Comparison of ENCODE assay signal across 8 cellular contexts in genomic region chr17:72421128-72422092, GRCh38.
DNase-seq lines count a peak whose midpoint lies in the region; ATAC-seq and TF ChIP-seq lines count a peak whose summit lies in the region.

No MANE protein-coding gene starts in this region.

- no peaks in the 10 kb centered on the region for H3K27me3 Mint-ChIP-seq in CD8-positive, alpha-beta memory T cell

- H3K27ac Mint-ChIP-seq in CD8-positive, alpha-beta memory T cell, result no peak overlapping the region

- H3K4me3 ChIP-seq in GM12865 (ENCODE audit: low read depth, low read length), result peak overlapping the region; percentile 67
- H3K4me3 ChIP-seq in CD8-positive, alpha-beta memory T cell (ENCODE audit: low read length), result no peak overlapping the region

- DNase-seq in GM12865 (ENCODE audit: low read depth), result peak; percentile 96
- DNase-seq in SW480 (ENCODE audit: low spot score), result peak; percentile 100
- peak; percentile 45 for DNase-seq in fibroblast of peridontal ligament (ENCODE audit: extremely low read depth)
- DNase-seq in stimulated activated CD4-positive, alpha-beta T cell treated with anti-CD3 and anti-CD28 coated beads, Interleukin-12 subunit alpha, Interleukin-12 subunit beta, amount 100 ng/mL, for 4 hours, result peak; percentile 5
- no peak for DNase-seq in occipital lobe (lab: John Stamatoyannopoulos, UW)
- no peak for DNase-seq in CD8-positive, alpha-beta memory T cell

- no peaks in the 10 kb centered on the region for H3K9me3 ChIP-seq in CD8-positive, alpha-beta memory T cell (ENCODE audit: low read length)

- no peaks in the 10 kb centered on the region for H3K4me1 ChIP-seq in CD8-positive, alpha-beta memory T cell (ENCODE audit: insufficient read depth, low read length)

- H3K9me3 Mint-ChIP-seq in CD8-positive, alpha-beta memory T cell, result peaks cover 4 to 15% (median 7%) of the 10 kb centered on the region in 5 donors

- peaks cover 0 to 4% (median 0%) of the 10 kb centered on the region in 3 donors for H3K36me3 Mint-ChIP-seq in CD8-positive, alpha-beta memory T cell

- no peaks in the 10 kb centered on the region for H3K36me3 ChIP-seq in CD8-positive, alpha-beta memory T cell (ENCODE audit: insufficient read depth, low read length)

- H3K27me3 ChIP-seq in CD8-positive, alpha-beta memory T cell (ENCODE audit: insufficient read depth, low read length, poor library complexity, severe bottlenecking), result no peaks in the 10 kb centered on the region

- no peak overlapping the region for H3K27ac ChIP-seq in CD8-positive, alpha-beta memory T cell (ENCODE audit: low read depth, low read length)

- H3K4me1 Mint-ChIP-seq in CD8-positive, alpha-beta memory T cell, result peaks cover 0 to 13% (median 5%) of the 10 kb centered on the region in 3 donors

- TF ChIP-seq CTCF in GM12865 (IDR thresholded peaks at IDR 0.05; ENCODE audit: insufficient read depth, low read depth, low read length, missing control alignments), result no peak

- ATAC-seq in GM21381 (IDR thresholded peaks at IDR 0.05; ENCODE audit: unreplicated experiment) (peak; percentile 49), HG03575 (IDR thresholded peaks at IDR 0.05; ENCODE audit: extremely low read depth, insufficient number of reproducible peaks, low FRiP score, unreplicated experiment) (peak; percentile 41)

- POLR2A ChIA-PET in CD8-positive, alpha-beta memory T cell (lab: Charles Lee), result no interaction called here

- no peak overlapping the region for H3K4me3 Mint-ChIP-seq in CD8-positive, alpha-beta memory T cell

- CTCF ChIA-PET in CD8-positive, alpha-beta memory T cell (lab: Charles Lee), result no interaction called here

Comparison
In these comparisons a context has a peak if more than half of its experiments do, and no peak if none do; other contexts are left out.
1. DNase-seq: peak in GM12865 (single experiment), SW480 (single experiment), fibroblast of peridontal ligament (single experiment) and stimulated activated CD4-positive, alpha-beta T cell treated with anti-CD3 and anti-CD28 coated beads, Interleukin-12 subunit alpha, Interleukin-12 subunit beta, amount 100 ng/mL, for 4 hours (single experiment); none in occipital lobe (single experiment) and CD8-positive, alpha-beta memory T cell (0 of 5).